In the genomic region with DNA sequence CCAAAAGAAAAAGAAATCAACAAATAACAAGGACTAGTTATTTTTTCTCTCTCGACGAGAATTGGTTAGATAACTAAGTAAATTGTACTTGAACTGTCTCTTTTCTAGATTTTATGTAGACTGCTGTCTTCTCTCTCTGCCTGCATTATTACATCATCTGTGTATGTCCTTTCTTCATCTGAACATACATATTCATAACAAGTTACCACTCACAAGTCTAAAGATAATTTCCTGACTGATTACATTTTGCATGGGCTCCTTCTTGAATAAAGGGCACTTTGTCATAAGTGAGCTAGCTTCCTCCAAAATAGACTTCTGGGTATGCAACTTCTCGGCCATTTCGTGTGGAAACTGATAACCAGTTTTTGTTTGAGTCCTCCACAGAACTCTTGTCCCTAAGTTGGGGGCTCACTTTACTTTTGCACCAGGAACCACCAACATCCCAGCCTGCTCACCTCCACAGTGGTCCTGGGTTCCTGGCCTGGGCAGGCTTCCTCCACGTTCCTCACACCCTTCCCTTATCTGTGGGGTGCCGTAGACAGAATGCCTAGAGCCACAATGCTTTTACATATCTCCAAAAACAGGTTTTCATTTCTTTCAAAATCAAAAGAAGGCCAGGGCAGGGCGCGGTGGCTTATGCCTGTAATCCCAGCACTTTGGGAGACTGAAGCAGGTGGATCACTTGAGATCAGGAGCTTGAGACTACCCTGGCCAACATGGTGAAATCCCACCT, we compare ENCODE assay signal across 11 cellular contexts. TPM values are rescaled to one million over a fixed set of nuclear protein-coding genes. Genes with fewer than 3 reads are reported as not detected.
DNase-seq lines count a peak whose midpoint lies in the region; ATAC-seq and TF ChIP-seq lines count a peak whose summit lies in the region.
"Had no signal": no experiment of that assay in that cellular context is flagged by ENCODE, and none has a peak within 500 bp of the region (broad histone marks: within the 10 kb centered on the region; RNA-seq: fewer than 3 reads in every experiment).

No MANE protein-coding gene starts in this region.

- peak overlapping the region; percentile 97 for H3K27ac ChIP-seq in SJSA1
- H3K27ac ChIP-seq in skeletal muscle tissue (ENCODE audit: low read depth, low read length) = peak overlapping the region; percentile 80

- CTCF ChIA-PET in Calu3 (lab: Charles Lee) = interaction anchor here (1.0 kb wide), 1 partner anchor 28 kb away, joined by 3 read pairs; no protein-coding TSS in a partner anchor

- peak overlapping the region in 1 of 3 donors; percentile 25 for H3K9ac ChIP-seq in skeletal muscle tissue (ENCODE audit: low read depth in 1 of 3, low read length in 3 of 3)

- intact Hi-C loops in Calu3 (cut with micrococcal nuclease; ENCODE audit: unreplicated experiment) = loop anchor here (10.0 kb wide), 1 partner anchor 388 kb away; the partner anchor contains the start of gene EMP1

- H3K9me3 ChIP-seq in SJSA1 (replicated peaks) = no peaks in the 10 kb centered on the region
- no peaks in the 10 kb centered on the region for H3K9me3 ChIP-seq in skeletal muscle tissue (ENCODE audit: control insufficient read depth in 3 of 3, low read length in 3 of 3)

- H3K36me3 ChIP-seq in SJSA1 = no peaks in the 10 kb centered on the region
- H3K36me3 ChIP-seq in skeletal muscle tissue (ENCODE audit: control insufficient read depth in 3 of 3, insufficient read depth in 3 of 3, low read length in 3 of 3) = no peaks in the 10 kb centered on the region

- H3K4me1 Mint-ChIP-seq in Calu3 (ENCODE audit: low read depth, unreplicated experiment) = peaks cover 71% of the 10 kb centered on the region

- peak overlapping the region; percentile 37 for H3K27ac Mint-ChIP-seq in Calu3 (ENCODE audit: unreplicated experiment)

- DNase-seq in Calu3 (no peak), SJSA1 (ENCODE audit: low read depth in 1 of 2, low spot score in 2 of 2) (no peak), erythroblast (lab: John Stamatoyannopoulos, UW) (peak; percentile 50 to 63), RKO (ENCODE audit: low spot score) (no peak), nucleus accumbens (lab: John Stamatoyannopoulos, UW) (no peak)
- DNase-seq: NCI-H187; stimulated activated CD4-positive, alpha-beta T cell treated with anti-CD3 and anti-CD28 coated beads, Interleukin-4, amount 100 ng/mL, for 4 hours had no signal

- H3K27me3 Mint-ChIP-seq in Calu3 (ENCODE audit: unreplicated experiment) = no peaks in the 10 kb centered on the region

- no peak for TF ChIP-seq CTCF in Calu3 (IDR thresholded peaks at IDR 0.05; ENCODE audit: unreplicated experiment)

- BruUV-seq in Calu3 (replicated peaks; lab: Mats Ljungman, UMichigan) = no TSS peak

- H3K4me3 Mint-ChIP-seq in Calu3 (ENCODE audit: low read depth, unreplicated experiment) = no peak overlapping the region
- H3K4me3 Mint-ChIP-seq: neural crest cell had no signal

- ATAC-seq in GM18498 (IDR thresholded peaks at IDR 0.05; ENCODE audit: unreplicated experiment) = no peak
- no peak for ATAC-seq in GM19324 (IDR thresholded peaks at IDR 0.05; ENCODE audit: low FRiP score, unreplicated experiment)

- TF ChIP-seq POLR2A in erythroblast (IDR thresholded peaks at IDR 0.05; ENCODE audit: low read length) = no peak

- H3K4me3 ChIP-seq in SJSA1 (no peak overlapping the region), skeletal muscle tissue (ENCODE audit: low read length in 3 of 3) (no peak overlapping the region)

- H3K27me3 ChIP-seq in SJSA1 (replicated peaks) (no peaks in the 10 kb centered on the region), skeletal muscle tissue (ENCODE audit: control insufficient read depth in 3 of 3, insufficient read depth in 3 of 3, low read length in 3 of 3) (no peaks in the 10 kb centered on the region)

- H3K4me1 ChIP-seq in SJSA1 (replicated peaks) = peaks cover 50% of the 10 kb centered on the region
- H3K4me1 ChIP-seq in skeletal muscle tissue (ENCODE audit: control insufficient read depth in 3 of 3, insufficient read depth in 3 of 3, low read length in 3 of 3) = peaks cover 11 to 17% (median 12%) of the 10 kb centered on the region in 3 donors

- peaks cover 33% of the 10 kb centered on the region for H3K36me3 Mint-ChIP-seq in Calu3 (ENCODE audit: insufficient read depth, unreplicated experiment)

- no peaks in the 10 kb centered on the region for H3K9me3 Mint-ChIP-seq in Calu3 (ENCODE audit: low read depth, unreplicated experiment)
- H3K9me3 Mint-ChIP-seq: neural crest cell had no signal

RNA-seq across cellular contexts. Expression of gene DDX47, which starts 6.2 kb away (rescaled TPM):
- total RNA-seq in Calu3 (2022) (60.2 and 60.5 TPM in 2 replicates), skeletal muscle tissue (70.5 TPM)
- 86.1 and 148 TPM in 2 replicates for total RNA-seq in SJSA1 (2014; rRNA removed; shearing (Covaris generic))

RNA-seq across cellular contexts. Expression of gene APOLD1, which starts 21.5 kb away (rescaled TPM):
- total RNA-seq in Calu3 (2022) (5.2 and 5.3 TPM in 2 replicates), skeletal muscle tissue (9.9 TPM)
- 6.5 and 10.6 TPM in 2 replicates for total RNA-seq in SJSA1 (2014; rRNA removed; shearing (Covaris generic))

Comparison
In these comparisons a context has a peak if more than half of its experiments do, and no peak if none do; other contexts are left out.
1. DNase-seq: peak in erythroblast (2 of 2); none in Calu3 (single experiment), SJSA1 (0 of 2), RKO (single experiment) and nucleus accumbens (0 of 56).